In genomic region chr18:59456657-59457056, GRCh38 we compare ENCODE assay signal across 1 cellular context.
TF ChIP-seq lines count a peak whose summit lies in the region.

No MANE protein-coding gene starts in this region.

TF ChIP-seq in H1, 55 proteins besides CTCF, POLR2A, EP300 and RAD21 (continued from another document):
- no peak for TF ChIP-seq ATF2 (IDR thresholded peaks at IDR 0.05; ENCODE audit: low read length)
- TF ChIP-seq KDM5A (IDR thresholded peaks at IDR 0.05; ENCODE audit: low read length): no peak
- TF ChIP-seq PHF8 (conservative IDR thresholded peaks at IDR 0.05; ENCODE audit: low read depth, low read length): no peak
- TF ChIP-seq TEAD4 (IDR thresholded peaks at IDR 0.05; ENCODE audit: low read depth, low read length): no peak
